In genomic region chr1:179831852-179832699, GRCh38 we compare ENCODE assay signal across 13 cellular contexts. TPM values are rescaled to one million over a fixed set of nuclear protein-coding genes. Genes with fewer than 3 reads are reported as not detected.
DNase-seq lines count a peak whose midpoint lies in the region; ATAC-seq and TF ChIP-seq lines count a peak whose summit lies in the region.
"Had no signal": no experiment of that assay in that cellular context is flagged by ENCODE, and none has a peak within 500 bp of the region (broad histone marks: within the 10 kb centered on the region; RNA-seq: fewer than 3 reads in every experiment).

No MANE protein-coding gene starts in this region.

- no peaks in the 10 kb centered on the region for H3K9me3 Mint-ChIP-seq in activated CD4-positive, alpha-beta memory T cell treated with anti-CD3 and anti-CD28 coated beads, Interleukin-2, amount 10 ng/mL, durations not matched to agents 7 days and 5 days
- no peaks in the 10 kb centered on the region for H3K9me3 Mint-ChIP-seq in MCF 10A (ENCODE audit: unreplicated experiment)

- H3K27ac Mint-ChIP-seq in activated CD4-positive, alpha-beta memory T cell treated with anti-CD3 and anti-CD28 coated beads, Interleukin-2, amount 10 ng/mL, durations not matched to agents 7 days and 5 days: peak overlapping the region; percentile 8
- H3K27ac Mint-ChIP-seq in MCF 10A (ENCODE audit: low read depth, unreplicated experiment): no peak overlapping the region

- H3K27me3 Mint-ChIP-seq in activated CD4-positive, alpha-beta memory T cell treated with anti-CD3 and anti-CD28 coated beads, Interleukin-2, amount 10 ng/mL, durations not matched to agents 7 days and 5 days: no peaks in the 10 kb centered on the region
- no peaks in the 10 kb centered on the region for H3K27me3 Mint-ChIP-seq in MCF 10A (ENCODE audit: insufficient read depth, unreplicated experiment)

- H3K4me3 Mint-ChIP-seq in activated CD4-positive, alpha-beta memory T cell treated with anti-CD3 and anti-CD28 coated beads, Interleukin-2, amount 10 ng/mL, durations not matched to agents 7 days and 5 days: no peak overlapping the region
- no peak overlapping the region for H3K4me3 Mint-ChIP-seq in MCF 10A (ENCODE audit: unreplicated experiment)

- CTCF ChIA-PET in activated CD4-positive, alpha-beta memory T cell treated with anti-CD3 and anti-CD28 coated beads, Interleukin-2, amount 10 ng/mL, durations not matched to agents 7 days and 5 days (lab: Charles Lee): interaction anchor here (0.7 to 4.0 kb wide), 5 partner anchors 17 to 126 kb away, joined by 3 to 33 read pairs (median 6); no protein-coding TSS in a partner anchor
- CTCF ChIA-PET in MCF 10A (lab: Yijun Ruan, JAX): interaction anchor here (0.7 to 4.1 kb wide), 8 partner anchors 10 to 337 kb away, joined by 3 to 31 read pairs (median 6); no protein-coding TSS in a partner anchor

- no peak overlapping the region for H3K4me3 ChIP-seq in fibroblast of the aortic adventitia (ENCODE audit: low read depth, low read length)
- H3K4me3 ChIP-seq: cardiac muscle cell, HAP-1 had no signal

- POLR2A ChIA-PET in activated CD4-positive, alpha-beta memory T cell treated with anti-CD3 and anti-CD28 coated beads, Interleukin-2, amount 10 ng/mL, durations not matched to agents 7 days and 5 days (lab: Charles Lee): interaction anchor here (0.7 to 1.4 kb wide), 2 partner anchors 9 to 98 kb away, joined by 3 to 4 read pairs; no protein-coding TSS in a partner anchor
- POLR2A ChIA-PET in MCF 10A (lab: Yijun Ruan, JAX): no interaction called here

- no peak for TF ChIP-seq POLR2A in GM18505 (IDR thresholded peaks at IDR 0.05; ENCODE audit: borderline replicate concordance, extremely low read depth, insufficient read depth, insufficient read length)

- peaks cover 24% of the 10 kb centered on the region for H3K4me1 Mint-ChIP-seq in activated CD4-positive, alpha-beta memory T cell treated with anti-CD3 and anti-CD28 coated beads, Interleukin-2, amount 10 ng/mL, durations not matched to agents 7 days and 5 days
- peaks cover 10% of the 10 kb centered on the region for H3K4me1 Mint-ChIP-seq in MCF 10A (ENCODE audit: insufficient read depth, unreplicated experiment)

- ATAC-seq in GM18505 (IDR thresholded peaks at IDR 0.05; ENCODE audit: unreplicated experiment): no peak
- no peak for ATAC-seq in GM18909 (IDR thresholded peaks at IDR 0.05; ENCODE audit: poor library complexity, unreplicated experiment)

- DNase-seq in stimulated activated naive CD4-positive, alpha-beta T cell (lab: John Stamatoyannopoulos, UW): peak in 5 of 6 experiments; percentile 7 to 82 (median 63)
- DNase-seq in stimulated activated naive CD4-positive, alpha-beta T cell treated with Interleukin-2 at 50 U/mL for 16 hours (lab: John Stamatoyannopoulos, UW): no peak
- DNase-seq in activated CD4-positive, alpha-beta memory T cell treated with anti-CD3 and anti-CD28 coated beads, Interleukin-2, amount 10 ng/mL, durations not matched to agents 7 days and 5 days: no peak
- DNase-seq in fibroblast of the aortic adventitia (ENCODE audit: low read depth) (peak; percentile 14), NCI-H2227 (lab: John Stamatoyannopoulos, UW; ENCODE audit: unreplicated experiment) (no peak), MCF 10A (ENCODE audit: unreplicated experiment) (no peak)
- DNase-seq: C1 segment of cervical spinal cord, left colon, NCI-H774 had no signal

- TF ChIP-seq CTCF in fibroblast of the aortic adventitia (IDR thresholded peaks at IDR 0.05; ENCODE audit: insufficient read depth, low read length): no peak
- no peak for TF ChIP-seq CTCF in MCF 10A (IDR thresholded peaks at IDR 0.05; ENCODE audit: unreplicated experiment)

- peaks cover 2% of the 10 kb centered on the region for H3K36me3 Mint-ChIP-seq in activated CD4-positive, alpha-beta memory T cell treated with anti-CD3 and anti-CD28 coated beads, Interleukin-2, amount 10 ng/mL, durations not matched to agents 7 days and 5 days (ENCODE audit: low read depth)
- peaks cover 17% of the 10 kb centered on the region for H3K36me3 Mint-ChIP-seq in MCF 10A (ENCODE audit: insufficient read depth, unreplicated experiment)

- intact Hi-C loops in MCF 10A (cut with micrococcal nuclease): no loop called here

- BruUV-seq in MCF 10A (replicated peaks; lab: Mats Ljungman, UMichigan): no TSS peak

RNA-seq across cellular contexts. Expression of gene TOR1AIP2, which starts 45.5 kb away (rescaled TPM):
- total RNA-seq in activated CD4-positive, alpha-beta memory T cell treated with anti-CD3 and anti-CD28 coated beads, Interleukin-2, amount 10 ng/mL, durations not matched to agents 7 days and 5 days: 10 to 100 TPM; 44.5 to 45.7 TPM
- 105 and 141 TPM in 2 replicates for total RNA-seq in fibroblast of the aortic adventitia (ENCODE audit: low replicate concordance)
- total RNA-seq in MCF 10A (2022): 160 and 166 TPM in 2 replicates

RNA-seq across cellular contexts. Expression of gene TOR1AIP1, which starts 50.0 kb away (rescaled TPM):
- 10 to 100 TPM; 84.8 to 88.5 TPM for total RNA-seq in activated CD4-positive, alpha-beta memory T cell treated with anti-CD3 and anti-CD28 coated beads, Interleukin-2, amount 10 ng/mL, durations not matched to agents 7 days and 5 days
- total RNA-seq in fibroblast of the aortic adventitia (ENCODE audit: low replicate concordance): 30.0 and 77.5 TPM in 2 replicates
- 52.4 and 53.7 TPM in 2 replicates for total RNA-seq in MCF 10A (2022)

Comparison
In these comparisons a context has a peak if more than half of its experiments do, and no peak if none do; other contexts are left out.
1. DNase-seq: peak in stimulated activated naive CD4-positive, alpha-beta T cell (5 of 6) and fibroblast of the aortic adventitia (single experiment); none in stimulated activated naive CD4-positive, alpha-beta T cell treated with Interleukin-2 at 50 U/mL for 16 hours (single experiment), activated CD4-positive, alpha-beta memory T cell treated with anti-CD3 and anti-CD28 coated beads, Interleukin-2, amount 10 ng/mL, durations not matched to agents 7 days and 5 days (single experiment), NCI-H2227 (single experiment) and MCF 10A (single experiment).